In genomic region chr12:57169046-57169795, GRCh38 we compare ENCODE assay signal across 35 cellular contexts. TPM values are rescaled to one million over a fixed set of nuclear protein-coding genes. Genes with fewer than 3 reads are reported as not detected.
"Had no signal": no experiment of that assay in that cellular context is flagged by ENCODE, and none has a peak within 500 bp of the region (broad histone marks: within the 10 kb centered on the region; RNA-seq: fewer than 3 reads in every experiment).

No MANE protein-coding gene starts in this region.

- H3K27ac ChIP-seq: body of pancreas, coronary artery, foreskin keratinocyte, left lung, lower lobe of right lung, upper lobe of right lung had no signal

- H3K27me3 ChIP-seq: body of pancreas, foreskin keratinocyte, heart right ventricle, left lung, tibial artery, upper lobe of right lung had no signal

- ATAC-seq: activated CD8-positive, alpha-beta T cell treated with anti-CD3 and anti-CD28 coated beads for 36 hours; activated naive CD8-positive, alpha-beta T cell treated with anti-CD3 and anti-CD28 coated beads, Interleukin-2, amount 50 U/mL, for 24 hours; activated T-cell treated with anti-CD3 and anti-CD28 coated beads, Interleukin-2, amount 50 U/mL, for 4 hours; activated T-helper 17 cell treated with anti-CD3 and anti-CD28 coated beads, Interleukin-2, amount 50 U/mL, for 72 hours; body of pancreas; effector memory CD8-positive, alpha-beta T cell; foreskin keratinocyte; heart right ventricle; left lung; lower lobe of right lung; natural killer cell; sciatic nerve; stimulated activated effector memory CD8-positive, alpha-beta T cell treated with anti-CD3 and anti-CD28 coated beads, Interleukin-12 subunit alpha, Interleukin-12 subunit beta, amount 100 ng/mL, for 72 hours; upper lobe of right lung; WTC11 had no signal

- H3K4me3 ChIP-seq: body of pancreas, coronary artery, heart right ventricle, left lung, lower lobe of right lung, skin epidermis, tibial artery, upper lobe of right lung had no signal

- H3K4me1 ChIP-seq: body of pancreas, left lung, lower lobe of right lung, upper lobe of right lung had no signal

- H3K9me3 ChIP-seq: body of pancreas, heart right ventricle, left lung, lower lobe of right lung, tibial artery, upper lobe of right lung had no signal

- DNase-seq: activated CD4-positive, alpha-beta T cell treated with anti-CD3 and anti-CD28 coated beads for 1 hour; activated CD4-positive, alpha-beta T cell treated with anti-CD3 and anti-CD28 coated beads, Interleukin-2, amount 10 ng/mL, durations not matched to agents 7 days and 5 days; activated CD8-positive, alpha-beta T cell treated with anti-CD3 and anti-CD28 coated beads for 36 hours; activated gamma-delta T cell treated with Interleukin-2 at 50 U/mL for 16 hours; activated naive CD8-positive, alpha-beta T cell treated with anti-CD3 and anti-CD28 coated beads, Interleukin-2, amount 50 U/mL, for 24 hours; activated T-cell treated with anti-CD3 and anti-CD28 coated beads, Interleukin-2, amount 50 U/mL, for 4 hours; aorta; body of pancreas; cerebellar nuclear complex; effector memory CD8-positive, alpha-beta T cell; foreskin keratinocyte; heart right ventricle; kidney glomerular epithelial cell; left lung; lower lobe of right lung; mesendoderm; natural killer cell; stimulated activated CD4-positive, alpha-beta T cell treated with anti-CD3 and anti-CD28 coated beads, Interleukin-12 subunit alpha, Interleukin-12 subunit beta, amount 100 ng/mL, for 4 hours; stimulated activated CD4-positive, alpha-beta T cell treated with anti-CD3 and anti-CD28 coated beads, Interleukin-4, amount 100 ng/mL, for 24 hours; T-helper 2 cell; tibial artery; upper lobe of right lung had no signal

RNA-seq across cellular contexts. Expression of gene LRP1-AS, which starts 21.8 kb away (rescaled TPM):
- total RNA-seq: activated CD4-positive, alpha-beta T cell treated with anti-CD3 and anti-CD28 coated beads, Interleukin-2, amount 10 ng/mL, durations not matched to agents 7 days and 5 days; activated CD8-positive, alpha-beta T cell treated with anti-CD3 and anti-CD28 coated beads for 36 hours; activated T-cell treated with anti-CD3 and anti-CD28 coated beads, Interleukin-2, amount 50 U/mL, for 4 hours; activated T-helper 17 cell treated with anti-CD3 and anti-CD28 coated beads, Interleukin-2, amount 50 U/mL, for 72 hours; aorta; body of pancreas; endothelial cell of umbilical vein; esophagus mucosa; foreskin keratinocyte; glomerular endothelial cell; heart right ventricle; left lung; lower lobe of right lung; mononuclear cell; natural killer cell; osteocyte; posterior vena cava; sciatic nerve; subcutaneous adipose tissue; upper lobe of right lung; WTC11 had no signal
- polyA plus RNA-seq: aorta, endothelial cell of umbilical vein, foreskin keratinocyte, heart right ventricle had no signal

RNA-seq across cellular contexts. Expression of gene NXPH4, which starts 47.4 kb away (rescaled TPM):
- total RNA-seq: endothelial cell of umbilical vein, lower lobe of right lung, mononuclear cell, subcutaneous adipose tissue, upper lobe of right lung had no signal
